In the genomic region with DNA sequence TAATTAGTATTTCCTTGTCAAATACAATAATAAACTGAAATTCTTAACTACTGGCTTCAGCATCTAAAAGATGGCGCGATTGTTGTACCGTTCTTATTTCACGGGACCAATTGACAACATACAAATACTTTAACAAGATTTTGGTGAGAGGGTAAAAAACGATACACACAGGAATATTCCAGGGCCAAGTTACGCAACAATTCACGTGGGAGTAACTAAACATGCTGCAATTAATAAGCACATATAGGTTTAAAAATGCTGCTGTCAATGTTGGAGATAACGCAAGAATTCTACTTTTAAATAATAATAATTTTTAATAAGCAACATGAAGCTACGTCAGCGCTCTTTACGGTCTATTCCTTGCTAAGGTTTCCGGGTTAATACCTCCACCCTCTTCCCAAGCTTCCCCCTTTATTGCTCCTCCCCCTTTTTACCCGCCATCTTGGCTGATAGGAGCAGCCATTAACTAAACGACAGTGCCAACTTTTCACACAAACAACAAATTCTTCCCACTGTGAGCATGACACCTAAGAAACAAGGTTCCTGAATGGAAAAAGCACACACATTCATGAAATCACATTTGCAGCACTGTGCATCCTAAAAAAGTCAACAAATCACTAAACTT, we compare ENCODE assay signal across 2 cellular contexts.
TF ChIP-seq lines count a peak whose summit lies in the region.

No MANE protein-coding gene starts in this region.

TF ChIP-seq in neural cell, 6 proteins besides CTCF, POLR2A, EP300 and RAD21:
- no peak for TF ChIP-seq REST (IDR thresholded peaks at IDR 0.05; ENCODE audit: borderline replicate concordance)
- no peak for TF ChIP-seq SMC3 (conservative IDR thresholded peaks at IDR 0.05; ENCODE audit: poor library complexity)
TF ChIP-seq in neural cell: peak in this region for 0.

TF ChIP-seq in SK-N-SH, 30 proteins besides CTCF, POLR2A, EP300 and RAD21 (continued from another document):
- TF ChIP-seq NFIC (IDR thresholded peaks at IDR 0.05; ENCODE audit: borderline replicate concordance) (no peak), GATA2 (CRISPR knock-in tag; IDR thresholded peaks at IDR 0.05) (no peak), RCOR1 (IDR thresholded peaks at IDR 0.05; ENCODE audit: low read length) (no peak), RXRA (IDR thresholded peaks at IDR 0.05; ENCODE audit: borderline replicate concordance, low read depth) (no peak), ZBTB33 (IDR thresholded peaks at IDR 0.05; ENCODE audit: borderline replicate concordance, low read depth) (no peak), SMC3 (IDR thresholded peaks at IDR 0.05; ENCODE audit: low read depth, low read length) (no peak), JUND (IDR thresholded peaks at IDR 0.05) (no peak), FOSL2 (IDR thresholded peaks at IDR 0.05; ENCODE audit: borderline replicate concordance, low read depth) (no peak), YY1 (IDR thresholded peaks at IDR 0.05; ENCODE audit: low read depth) (no peak), MEF2A (IDR thresholded peaks at IDR 0.05; ENCODE audit: borderline replicate concordance, low read depth) (no peak)
